ENCODE assay signal across 2 cellular contexts in the genomic region with DNA sequence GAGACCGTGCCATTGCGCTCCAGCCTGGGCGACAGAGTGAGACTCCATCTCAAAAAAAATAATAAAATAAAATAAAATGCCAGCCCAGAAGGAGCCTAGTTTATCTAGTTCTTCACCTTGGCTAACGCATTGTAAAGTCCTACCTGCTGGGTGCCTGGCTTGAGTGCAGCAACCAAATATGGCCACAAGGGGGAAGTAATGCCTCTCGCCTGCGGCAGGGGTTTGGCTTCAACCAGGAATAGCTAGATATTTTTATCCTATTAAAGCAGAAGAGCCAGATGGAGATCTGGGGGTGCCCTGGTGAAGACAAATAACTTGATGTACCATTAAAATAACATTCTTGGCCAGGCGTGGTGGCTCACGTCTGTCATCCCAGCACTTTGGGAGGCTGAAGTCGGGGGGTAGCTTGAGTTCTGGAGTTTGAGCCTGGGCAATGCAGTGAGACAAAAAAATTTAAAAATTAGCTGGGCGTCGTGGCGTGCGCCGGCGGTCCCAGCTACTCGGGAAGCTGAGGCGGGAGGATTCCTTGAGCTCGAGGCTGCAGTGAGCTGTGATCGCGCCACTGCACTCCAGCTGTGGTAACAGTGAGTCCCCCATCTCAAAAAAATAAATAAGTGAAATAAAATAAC.
TF ChIP-seq lines count a peak whose summit lies in the region.

No MANE protein-coding gene starts in this region.

TF ChIP-seq in HEK293, 187 proteins besides CTCF, POLR2A, EP300 and RAD21 (continues in another document):
- TF ChIP-seq ZNF76 (tag by site-specific recombination; IDR thresholded peaks at IDR 0.05; ENCODE audit: borderline replicate concordance, low read depth) (no peak), ZNF501 (tag by site-specific recombination; IDR thresholded peaks at IDR 0.05) (no peak), ZNF121 (tag by site-specific recombination; IDR thresholded peaks at IDR 0.05) (peak; percentile 92), ZNF660 (tag by site-specific recombination; IDR thresholded peaks at IDR 0.05) (no peak), ZNF292 (tag by site-specific recombination; IDR thresholded peaks at IDR 0.05; ENCODE audit: borderline replicate concordance, low read depth) (no peak), MEIS1 (CRISPR knock-in tag; IDR thresholded peaks at IDR 0.05; ENCODE audit: borderline replicate concordance) (no peak), ZNF114 (tag by site-specific recombination; IDR thresholded peaks at IDR 0.05) (no peak), ZEB2 (tag by site-specific recombination; IDR thresholded peaks at IDR 0.05) (no peak), SP7 (tag by site-specific recombination; IDR thresholded peaks at IDR 0.05) (no peak), INSM2 (tag by site-specific recombination; IDR thresholded peaks at IDR 0.05) (no peak), ZNF221 (tag by site-specific recombination; IDR thresholded peaks at IDR 0.05; ENCODE audit: borderline replicate concordance) (no peak), ZNF518A (tag by site-specific recombination; conservative IDR thresholded peaks at IDR 0.05; ENCODE audit: low read depth) (no peak), SALL2 (tag by site-specific recombination; IDR thresholded peaks at IDR 0.05; ENCODE audit: borderline replicate concordance) (no peak), ZNF621 (tag by site-specific recombination; IDR thresholded peaks at IDR 0.05) (no peak), ZNF785 (tag by site-specific recombination; IDR thresholded peaks at IDR 0.05) (no peak), ZNF19 (tag by site-specific recombination; IDR thresholded peaks at IDR 0.05; ENCODE audit: low read depth) (no peak), ZNF677 (tag by site-specific recombination; IDR thresholded peaks at IDR 0.05) (no peak), ZNF341 (tag by site-specific recombination; IDR thresholded peaks at IDR 0.05; ENCODE audit: low read depth) (peak; percentile 93), ZNF394 (tag by site-specific recombination; IDR thresholded peaks at IDR 0.05; ENCODE audit: borderline replicate concordance) (peak; percentile 29; the same call in 1 of the 2 replicates), ZNF514 (tag by site-specific recombination; IDR thresholded peaks at IDR 0.05) (no peak), ZNF157 (tag by site-specific recombination; IDR thresholded peaks at IDR 0.05) (no peak)
- TF ChIP-seq, protein P1, sequence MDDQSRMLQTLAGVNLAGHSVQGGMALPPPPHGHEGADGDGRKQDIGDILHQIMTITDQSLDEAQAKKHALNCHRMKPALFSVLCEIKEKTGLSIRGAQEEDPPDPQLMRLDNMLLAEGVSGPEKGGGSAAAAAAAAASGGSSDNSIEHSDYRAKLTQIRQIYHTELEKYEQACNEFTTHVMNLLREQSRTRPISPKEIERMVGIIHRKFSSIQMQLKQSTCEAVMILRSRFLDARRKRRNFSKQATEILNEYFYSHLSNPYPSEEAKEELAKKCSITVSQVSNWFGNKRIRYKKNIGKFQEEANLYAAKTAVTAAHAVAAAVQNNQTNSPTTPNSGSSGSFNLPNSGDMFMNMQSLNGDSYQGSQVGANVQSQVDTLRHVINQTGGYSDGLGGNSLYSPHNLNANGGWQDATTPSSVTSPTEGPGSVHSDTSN (CRISPR knock-in tag; IDR thresholded peaks at IDR 0.05): no peak

TF ChIP-seq in HepG2, 621 proteins besides CTCF, POLR2A, EP300 and RAD21:
- peak; percentile 96 for TF ChIP-seq STAG1 (CRISPR knock-in tag; IDR thresholded peaks at IDR 0.05)
- TF ChIP-seq KAT8 (CRISPR knock-in tag; IDR thresholded peaks at IDR 0.05): 0 out of 2 replicates have a peak, but pooled peaks have one; percentile 23
- TF ChIP-seq ZNF678 (CRISPR knock-in tag; IDR thresholded peaks at IDR 0.05): no peak
- TF ChIP-seq, protein P2, sequence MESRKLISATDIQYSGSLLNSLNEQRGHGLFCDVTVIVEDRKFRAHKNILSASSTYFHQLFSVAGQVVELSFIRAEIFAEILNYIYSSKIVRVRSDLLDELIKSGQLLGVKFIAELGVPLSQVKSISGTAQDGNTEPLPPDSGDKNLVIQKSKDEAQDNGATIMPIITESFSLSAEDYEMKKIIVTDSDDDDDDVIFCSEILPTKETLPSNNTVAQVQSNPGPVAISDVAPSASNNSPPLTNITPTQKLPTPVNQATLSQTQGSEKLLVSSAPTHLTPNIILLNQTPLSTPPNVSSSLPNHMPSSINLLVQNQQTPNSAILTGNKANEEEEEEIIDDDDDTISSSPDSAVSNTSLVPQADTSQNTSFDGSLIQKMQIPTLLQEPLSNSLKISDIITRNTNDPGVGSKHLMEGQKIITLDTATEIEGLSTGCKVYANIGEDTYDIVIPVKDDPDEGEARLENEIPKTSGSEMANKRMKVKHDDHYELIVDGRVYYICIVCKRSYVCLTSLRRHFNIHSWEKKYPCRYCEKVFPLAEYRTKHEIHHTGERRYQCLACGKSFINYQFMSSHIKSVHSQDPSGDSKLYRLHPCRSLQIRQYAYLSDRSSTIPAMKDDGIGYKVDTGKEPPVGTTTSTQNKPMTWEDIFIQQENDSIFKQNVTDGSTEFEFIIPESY (CRISPR knock-in tag; IDR thresholded peaks at IDR 0.05): peak; percentile 82
- TF ChIP-seq ZNF331 (CRISPR knock-in tag; IDR thresholded peaks at IDR 0.05): peak; percentile 25; the same call in 1 of the 2 replicates
- TF ChIP-seq ATF7 (IDR thresholded peaks at IDR 0.05): no peak
- TF ChIP-seq ATF7 (CRISPR knock-in tag; IDR thresholded peaks at IDR 0.05): no peak
- TF ChIP-seq, protein P3, sequence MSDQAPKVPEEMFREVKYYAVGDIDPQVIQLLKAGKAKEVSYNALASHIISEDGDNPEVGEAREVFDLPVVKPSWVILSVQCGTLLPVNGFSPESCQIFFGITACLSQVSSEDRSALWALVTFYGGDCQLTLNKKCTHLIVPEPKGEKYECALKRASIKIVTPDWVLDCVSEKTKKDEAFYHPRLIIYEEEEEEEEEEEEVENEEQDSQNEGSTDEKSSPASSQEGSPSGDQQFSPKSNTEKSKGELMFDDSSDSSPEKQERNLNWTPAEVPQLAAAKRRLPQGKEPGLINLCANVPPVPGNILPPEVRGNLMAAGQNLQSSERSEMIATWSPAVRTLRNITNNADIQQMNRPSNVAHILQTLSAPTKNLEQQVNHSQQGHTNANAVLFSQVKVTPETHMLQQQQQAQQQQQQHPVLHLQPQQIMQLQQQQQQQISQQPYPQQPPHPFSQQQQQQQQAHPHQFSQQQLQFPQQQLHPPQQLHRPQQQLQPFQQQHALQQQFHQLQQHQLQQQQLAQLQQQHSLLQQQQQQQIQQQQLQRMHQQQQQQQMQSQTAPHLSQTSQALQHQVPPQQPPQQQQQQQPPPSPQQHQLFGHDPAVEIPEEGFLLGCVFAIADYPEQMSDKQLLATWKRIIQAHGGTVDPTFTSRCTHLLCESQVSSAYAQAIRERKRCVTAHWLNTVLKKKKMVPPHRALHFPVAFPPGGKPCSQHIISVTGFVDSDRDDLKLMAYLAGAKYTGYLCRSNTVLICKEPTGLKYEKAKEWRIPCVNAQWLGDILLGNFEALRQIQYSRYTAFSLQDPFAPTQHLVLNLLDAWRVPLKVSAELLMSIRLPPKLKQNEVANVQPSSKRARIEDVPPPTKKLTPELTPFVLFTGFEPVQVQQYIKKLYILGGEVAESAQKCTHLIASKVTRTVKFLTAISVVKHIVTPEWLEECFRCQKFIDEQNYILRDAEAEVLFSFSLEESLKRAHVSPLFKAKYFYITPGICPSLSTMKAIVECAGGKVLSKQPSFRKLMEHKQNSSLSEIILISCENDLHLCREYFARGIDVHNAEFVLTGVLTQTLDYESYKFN (CRISPR knock-in tag; conservative IDR thresholded peaks at IDR 0.05): no peak
- no peak for TF ChIP-seq KAT2B (IDR thresholded peaks at IDR 0.05; ENCODE audit: borderline replicate concordance, low read depth, low read length)
- peak; percentile 63; the same call in 1 of the 2 replicates for TF ChIP-seq KDM2A (CRISPR knock-in tag; IDR thresholded peaks at IDR 0.05; ENCODE audit: borderline replicate concordance, low read depth)
- no peak for TF ChIP-seq ZNF761 (CRISPR knock-in tag; conservative IDR thresholded peaks at IDR 0.05)
- TF ChIP-seq BORCS8-MEF2B (CRISPR knock-in tag; IDR thresholded peaks at IDR 0.05): 0 out of 2 replicates have a peak, but pooled peaks have one; percentile 33
- no peak for TF ChIP-seq NCOA5 (CRISPR knock-in tag; IDR thresholded peaks at IDR 0.05)
- TF ChIP-seq ZNF574 (CRISPR knock-in tag; IDR thresholded peaks at IDR 0.05): 0 out of 2 replicates have a peak, but pooled peaks have one; percentile 19
- peak; percentile 72 for TF ChIP-seq ZNF121 (CRISPR knock-in tag; IDR thresholded peaks at IDR 0.05)
- TF ChIP-seq CBX5 (CRISPR knock-in tag; IDR thresholded peaks at IDR 0.05; ENCODE audit: borderline replicate concordance): 0 out of 2 replicates have a peak, but pooled peaks have one; percentile 39
- TF ChIP-seq MLLT10 (CRISPR knock-in tag; IDR thresholded peaks at IDR 0.05): no peak
- peak; percentile 57 for TF ChIP-seq XRCC5 (optimal IDR thresholded peaks at IDR 0.05; ENCODE audit: low read length)
- TF ChIP-seq YY1 (IDR thresholded peaks at IDR 0.05; ENCODE audit: insufficient read depth, insufficient replicate concordance, low read depth, low read length): peak; percentile 12
- TF ChIP-seq HMG20A (CRISPR knock-in tag; IDR thresholded peaks at IDR 0.05; ENCODE audit: borderline replicate concordance): no peak
- TF ChIP-seq ZNF225 (CRISPR knock-in tag; IDR thresholded peaks at IDR 0.05): no peak
- TF ChIP-seq, protein P4, sequence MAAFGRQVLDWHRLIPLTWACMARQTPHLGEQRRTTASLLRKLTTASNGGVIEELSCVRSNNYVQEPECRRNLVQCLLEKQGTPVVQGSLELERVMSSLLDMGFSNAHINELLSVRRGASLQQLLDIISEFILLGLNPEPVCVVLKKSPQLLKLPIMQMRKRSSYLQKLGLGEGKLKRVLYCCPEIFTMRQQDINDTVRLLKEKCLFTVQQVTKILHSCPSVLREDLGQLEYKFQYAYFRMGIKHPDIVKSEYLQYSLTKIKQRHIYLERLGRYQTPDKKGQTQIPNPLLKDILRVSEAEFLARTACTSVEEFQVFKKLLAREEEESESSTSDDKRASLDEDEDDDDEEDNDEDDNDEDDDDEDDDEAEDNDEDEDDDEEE (CRISPR knock-in tag; IDR thresholded peaks at IDR 0.05): 0 out of 2 replicates have a peak, but pooled peaks have one; percentile 32
- peak; percentile 71 for TF ChIP-seq THAP11 (CRISPR knock-in tag; IDR thresholded peaks at IDR 0.05)
- TF ChIP-seq MED1 (CRISPR knock-in tag; IDR thresholded peaks at IDR 0.05): peak; percentile 18; the same call in 1 of the 2 replicates
- no peak for TF ChIP-seq ZNF644 (CRISPR knock-in tag; IDR thresholded peaks at IDR 0.05; ENCODE audit: low read depth)
- peak; percentile 99 for TF ChIP-seq SMC3 (IDR thresholded peaks at IDR 0.05; ENCODE audit: low read length)
